Comparison of ENCODE assay signal across 8 cellular contexts in the genomic region with DNA sequence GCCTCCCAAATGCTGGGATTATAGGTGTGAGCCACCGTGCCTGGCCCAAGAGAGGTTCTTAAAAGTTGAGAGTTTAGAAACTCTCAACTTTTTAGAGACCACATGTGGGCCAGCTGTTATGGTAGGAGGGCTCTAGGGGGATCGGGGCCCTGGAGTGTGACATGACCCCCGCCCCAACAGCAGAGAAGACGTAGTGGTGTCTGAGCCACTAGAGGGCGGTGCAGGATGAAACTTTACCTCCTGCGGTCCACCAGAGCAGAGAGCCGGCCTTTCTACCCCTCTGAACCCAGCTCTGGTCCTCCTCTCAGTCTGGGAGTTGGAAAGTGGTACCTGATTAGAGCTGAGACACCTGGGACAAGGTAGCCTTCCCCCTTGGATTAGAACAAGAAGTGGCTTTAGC. TPM values are rescaled to one million over a fixed set of nuclear protein-coding genes. Genes with fewer than 3 reads are reported as not detected.
DNase-seq lines count a peak whose midpoint lies in the region; ATAC-seq and TF ChIP-seq lines count a peak whose summit lies in the region.

No MANE protein-coding gene starts in this region.

- no peak overlapping the region for H3K4me3 Mint-ChIP-seq in HFFc6
- H3K4me3 Mint-ChIP-seq in nephron progenitor cell, result no peak overlapping the region

- TF ChIP-seq POLR2A in esophagus muscularis mucosa (IDR thresholded peaks at IDR 0.05; ENCODE audit: low read depth), result no peak

- H3K9me3 Mint-ChIP-seq in HFFc6 (no peaks in the 10 kb centered on the region), nephron progenitor cell (no peaks in the 10 kb centered on the region)

- no peaks in the 10 kb centered on the region for H3K9me3 ChIP-seq in esophagus muscularis mucosa

- DNase-seq in CD1c-positive myeloid dendritic cell (ENCODE audit: extremely low spot score) (peak; percentile 65), HFFc6 (peak; percentile 38), NCI-H82 treated with DMSO at 0.1 percent for 48 hours (lab: John Stamatoyannopoulos, UW; ENCODE audit: unreplicated experiment) (peak; percentile 67), activated T-cell treated with anti-CD3 and anti-CD28 coated beads for 24 hours (ENCODE audit: low read depth) (peak; percentile 20), esophagus muscularis mucosa (ENCODE audit: extremely low spot score) (no peak), nephron progenitor cell (peak; percentile 80), ureter (ENCODE audit: low spot score) (peak; percentile 59)

- 15% methylated on average over 7 of the region's 7 CpGs for WGBS in esophagus muscularis mucosa

- no peaks in the 10 kb centered on the region for H3K27me3 ChIP-seq in esophagus muscularis mucosa

- no peak for ATAC-seq in GM18873 (IDR thresholded peaks at IDR 0.05; ENCODE audit: low FRiP score, unreplicated experiment)

- H3K36me3 ChIP-seq in esophagus muscularis mucosa, result peaks cover 47 to 100% (median 98%) of the 10 kb centered on the region in 4 donors

- no peaks in the 10 kb centered on the region; the same call in 1 of the 2 replicates for H3K27me3 Mint-ChIP-seq in HFFc6 (ENCODE audit: insufficient read depth)
- H3K27me3 Mint-ChIP-seq in nephron progenitor cell (ENCODE audit: low read depth, poor library complexity), result peaks cover 11% of the 10 kb centered on the region

- H3K27ac Mint-ChIP-seq in HFFc6, result no peak overlapping the region
- no peak overlapping the region for H3K27ac Mint-ChIP-seq in nephron progenitor cell

- H3K36me3 Mint-ChIP-seq in HFFc6 (ENCODE audit: low read depth) (peaks cover 10% of the 10 kb centered on the region), nephron progenitor cell (ENCODE audit: low read depth) (peaks cover 65% of the 10 kb centered on the region)

- no peak for TF ChIP-seq EP300 in esophagus muscularis mucosa (IDR thresholded peaks at IDR 0.05)

- no peak overlapping the region for H3K4me3 ChIP-seq in esophagus muscularis mucosa

- no peak overlapping the region for H3K27ac ChIP-seq in esophagus muscularis mucosa (replicated peaks in 1 of 4)

- H3K4me1 Mint-ChIP-seq in HFFc6 (ENCODE audit: low read depth), result no peaks in the 10 kb centered on the region
- peaks cover 56% of the 10 kb centered on the region for H3K4me1 Mint-ChIP-seq in nephron progenitor cell

- intact Hi-C loops in esophagus muscularis mucosa (cut with DNase I), result loop anchor here (2.0 to 10.0 kb wide), 2 partner anchors 40 to 134 kb away; a partner anchor contains a TSS

- peaks cover 0 to 4% (median 0%) of the 10 kb centered on the region in 4 donors for H3K4me1 ChIP-seq in esophagus muscularis mucosa

- peak; percentile 91 for TF ChIP-seq CTCF in HFFc6 (IDR thresholded peaks at IDR 0.05)
- TF ChIP-seq CTCF in esophagus muscularis mucosa (IDR thresholded peaks at IDR 0.05), result peak; percentile 70 to 77 (median 70)
- TF ChIP-seq CTCF in nephron progenitor cell (IDR thresholded peaks at IDR 0.05), result peak; percentile 74

RNA-seq across cellular contexts. Expression of a gene that starts 7.4 kb away (rescaled TPM):
- total RNA-seq in HFFc6 (2021; fragmentation: NEBNext Ultra II Directional; extraction: Animal tissue kit (Norgen Biotek cat#: 25700)), result 10 to 100 TPM; 78.4 to 91.3 (median 81.8) TPM
- total RNA-seq in esophagus muscularis mucosa (10 to 100 TPM; 43.9 to 70.2 (median 58.4) TPM), ureter (207 TPM)

RNA-seq across cellular contexts. Expression of a gene that starts 20.6 kb away (rescaled TPM):
- not detected for total RNA-seq in HFFc6 (2021; fragmentation: NEBNext Ultra II Directional; extraction: Animal tissue kit (Norgen Biotek cat#: 25700))
- total RNA-seq in esophagus muscularis mucosa (not detected), ureter (12.2 TPM)

RNA-seq across cellular contexts. Expression of a gene that starts 37.0 kb away (rescaled TPM):
- total RNA-seq in HFFc6 (2021; fragmentation: NEBNext Ultra II Directional; extraction: Animal tissue kit (Norgen Biotek cat#: 25700)), result 10 to 100 TPM; 46.0 to 55.5 (median 51.1) TPM
- total RNA-seq in esophagus muscularis mucosa (10 to 100 TPM; 21.2 to 32.8 (median 27.6) TPM), ureter (40.9 TPM)

RNA-seq across cellular contexts. Expression of a gene that starts 59.3 kb away (rescaled TPM):
- 100 to 1,000 TPM; 209 to 260 (median 211) TPM for total RNA-seq in HFFc6 (2021; fragmentation: NEBNext Ultra II Directional; extraction: Animal tissue kit (Norgen Biotek cat#: 25700))
- 10 to 100 TPM; 58.1 to 73.9 (median 64.1) TPM for total RNA-seq in esophagus muscularis mucosa
- total RNA-seq in ureter, result 29.1 TPM

Comparison
In these comparisons a context has a peak if more than half of its experiments do, and no peak if none do; other contexts are left out.
1. RNA of a gene that starts 20.6 kb away (total RNA-seq): 12.2 TPM in ureter (single experiment); not detected in HFFc6 and not detected in esophagus muscularis mucosa; every median in the first group is over 10 times any median in the second.
2. Peak in every context shown above with its lines, with median percentiles within 50 percentile points of each other: CTCF ChIP-seq.